8 cellular contexts compared by ENCODE assay signal in the genomic region with DNA sequence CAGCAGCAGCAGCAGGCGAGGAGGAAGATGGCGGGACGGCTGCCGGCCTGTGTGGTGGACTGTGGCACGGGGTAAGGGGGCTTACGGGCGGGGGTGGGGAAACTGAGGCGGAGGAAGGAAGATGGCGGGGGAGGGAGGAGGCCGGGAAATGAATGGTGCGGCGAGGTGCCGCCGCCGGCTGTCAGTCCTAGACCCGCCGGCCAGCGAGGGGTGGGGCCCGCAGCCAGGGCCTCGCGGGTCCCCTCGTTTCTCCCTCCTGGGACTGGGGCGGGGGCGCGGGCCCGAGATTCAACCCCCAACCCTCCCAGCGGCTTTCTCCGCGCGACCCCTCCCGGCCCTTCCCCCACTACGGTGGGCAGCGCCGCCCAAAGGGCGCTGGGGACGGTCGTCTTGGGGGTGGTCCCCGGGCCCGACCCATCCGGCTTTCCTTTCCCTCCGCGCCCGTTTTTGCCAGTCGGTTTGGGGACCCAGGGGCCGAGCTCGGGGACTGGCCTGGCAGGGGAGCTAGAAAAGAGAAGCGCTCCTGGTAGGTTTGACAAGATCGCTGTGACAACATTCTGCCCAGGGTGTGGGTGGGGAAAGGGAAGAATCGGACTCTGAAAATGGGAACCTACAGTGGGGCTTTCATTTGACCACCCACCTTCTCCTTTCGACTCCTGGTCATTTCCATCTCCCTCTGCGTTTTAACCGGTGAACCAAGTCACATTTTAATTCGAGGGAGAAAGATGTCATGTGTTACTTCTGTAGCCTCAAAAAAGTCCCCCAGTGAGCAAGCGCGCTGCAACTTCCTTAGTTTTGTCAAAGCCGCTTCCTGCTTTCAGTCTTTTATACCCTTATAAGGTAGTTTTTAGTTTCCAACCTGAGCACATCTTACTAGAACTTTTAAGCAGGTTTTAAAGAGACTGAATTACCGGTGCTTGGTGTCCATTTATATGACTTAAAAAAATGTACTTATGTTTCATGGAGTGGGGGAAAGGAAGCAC. TPM values are rescaled to one million over a fixed set of nuclear protein-coding genes. Genes with fewer than 3 reads are reported as not detected.
DNase-seq lines count a peak whose midpoint lies in the region; FAIRE-seq and TF ChIP-seq lines count a peak whose summit lies in the region.

No MANE protein-coding gene starts in this region.

- H2AFZ ChIP-seq in MM.1S (ENCODE audit: low read length), result peak overlapping the region; percentile 28; the same call in 1 of the 2 replicates

- peaks cover 33% of the 10 kb centered on the region for H3K4me1 ChIP-seq in MM.1S (ENCODE audit: low read length)

- H3K4me3 ChIP-seq in MM.1S (ENCODE audit: low read length), result peak overlapping the region; percentile 86
- H3K4me3 ChIP-seq in WERI-Rb-1 (ENCODE audit: low read depth, low read length), result peak overlapping the region; percentile 93
- peak overlapping the region; percentile 96 for H3K4me3 ChIP-seq in bronchial epithelial cell (ENCODE audit: low read depth, low read length)

- no peaks in the 10 kb centered on the region for H3K9me3 ChIP-seq in MM.1S (replicated peaks; ENCODE audit: insufficient read depth, low read length)
- no peaks in the 10 kb centered on the region for H3K9me3 ChIP-seq in WERI-Rb-1 (ENCODE audit: severe bottlenecking)

- peak overlapping the region; percentile 92 for H3K27ac ChIP-seq in MM.1S (ENCODE audit: low read length)
- H3K27ac ChIP-seq in WERI-Rb-1, result peak overlapping the region; percentile 95

- FAIRE-seq in H54 (lab: Jason Lieb, UNC) (no peak), bronchial epithelial cell (lab: Jason Lieb, UNC) (no peak)

- TF ChIP-seq CTCF in MM.1S (IDR thresholded peaks at IDR 0.05; ENCODE audit: low read length) (no peak), WERI-Rb-1 (IDR thresholded peaks at IDR 0.05; ENCODE audit: low read depth, low read length) (0 out of 2 replicates have a peak, but pooled peaks have one; percentile 4), bronchial epithelial cell (IDR thresholded peaks at IDR 0.05; ENCODE audit: insufficient read depth, low read length, severe bottlenecking) (peak; percentile 3)

- H3K4me2 ChIP-seq in MM.1S (ENCODE audit: low read depth, low read length), result peak overlapping the region; percentile 81

- peak overlapping the region; percentile 92 for H3K9ac ChIP-seq in MM.1S (ENCODE audit: low read length)

- peak; percentile 51 for DNase-seq in GM03348 (ENCODE audit: low spot score)
- DNase-seq in H54 (ENCODE audit: insufficient read length, low spot score), result no peak
- peak; percentile 87 for DNase-seq in MM.1S
- DNase-seq in WERI-Rb-1, result peak; percentile 24
- DNase-seq in bronchial epithelial cell (ENCODE audit: low read depth), result peak; percentile 80
- peak; percentile 83 for DNase-seq in iris pigment epithelial cell (ENCODE audit: low read depth)
- DNase-seq in stimulated activated CD4-positive, alpha-beta T cell treated with anti-CD3 and anti-CD28 coated beads, Interleukin-15, amount 100 ng/mL, for 1 hour (ENCODE audit: low read depth in 1 of 2, low spot score in 1 of 2), result peak; percentile 53 to 56
- no peak for DNase-seq in GM19240 (ENCODE audit: insufficient read length, low spot score)

- TF ChIP-seq POLR2A in H54 (IDR thresholded peaks at IDR 0.05; ENCODE audit: low read depth, low read length), result 0 out of 2 replicates have a peak, but pooled peaks have one; percentile 16

- no peaks in the 10 kb centered on the region for H3K9me2 ChIP-seq in MM.1S (replicated peaks; ENCODE audit: insufficient read depth, low read length)

- H3K27me3 ChIP-seq in MM.1S (replicated peaks; ENCODE audit: insufficient read depth, low read length) (no peaks in the 10 kb centered on the region), WERI-Rb-1 (ENCODE audit: insufficient read depth, low read depth, severe bottlenecking) (no peaks in the 10 kb centered on the region), bronchial epithelial cell (ENCODE audit: control insufficient read depth, insufficient read depth, low read length) (no peaks in the 10 kb centered on the region)

- H3K36me3 ChIP-seq in MM.1S (replicated peaks; ENCODE audit: insufficient read depth, low read length), result 0 out of 2 replicates have a peak, but pooled peaks cover 5% of the 10 kb centered on the region
- no peaks in the 10 kb centered on the region; the same call in 1 of the 2 replicates for H3K36me3 ChIP-seq in WERI-Rb-1
- H3K36me3 ChIP-seq in bronchial epithelial cell (ENCODE audit: control insufficient read depth, insufficient read depth, low read length), result no peaks in the 10 kb centered on the region

- H3F3A ChIP-seq in MM.1S (ENCODE audit: insufficient read depth, low read length), result peaks cover 46% of the 10 kb centered on the region

- H4K20me1 ChIP-seq in MM.1S (ENCODE audit: insufficient read depth, low read length), result peaks cover 10% of the 10 kb centered on the region

- peaks cover 82% of the 10 kb centered on the region for H3K79me2 ChIP-seq in MM.1S (ENCODE audit: low read length)

RNA-seq across cellular contexts. Expression of gene ACTR3, which starts 0.7 kb away (rescaled TPM):
- 214 and 222 TPM in 2 replicates for total RNA-seq in bronchial epithelial cell

Comparison
In these comparisons a context has a peak if more than half of its experiments do, and no peak if none do; other contexts are left out.
1. DNase-seq: peak in GM03348 (single experiment), MM.1S (single experiment), WERI-Rb-1 (single experiment), bronchial epithelial cell (single experiment), iris pigment epithelial cell (single experiment) and stimulated activated CD4-positive, alpha-beta T cell treated with anti-CD3 and anti-CD28 coated beads, Interleukin-15, amount 100 ng/mL, for 1 hour (2 of 2); none in H54 (single experiment) and GM19240 (single experiment).
2. Peak in every context shown above with its lines, with median percentiles within 50 percentile points of each other: H3K4me3 ChIP-seq.